In the genomic region with DNA sequence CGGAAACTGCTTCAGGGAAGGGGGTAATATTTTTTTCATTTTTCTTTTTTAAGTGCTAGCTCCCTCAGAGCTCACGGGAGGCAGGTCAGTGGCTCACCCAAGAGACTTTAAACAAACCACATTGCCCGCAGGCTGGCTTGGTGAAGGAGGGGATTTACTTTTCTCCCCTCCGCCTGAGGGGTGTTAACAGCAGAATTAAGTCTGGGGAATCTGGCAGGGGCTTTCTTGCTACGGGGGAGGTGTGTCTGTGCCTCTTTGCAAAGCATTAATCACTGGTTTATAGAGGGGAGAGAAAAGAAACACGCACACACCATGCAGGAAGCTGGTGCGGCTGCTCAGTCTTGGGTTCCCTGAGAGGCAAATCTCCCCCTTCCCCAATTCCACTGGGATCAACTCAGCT, we compare ENCODE assay signal across 1 cellular context.
TF ChIP-seq lines count a peak whose summit lies in the region.

No MANE protein-coding gene starts in this region.

TF ChIP-seq in GM23338, 12 proteins besides CTCF, POLR2A, EP300 and RAD21 (continued from another document):
- no peak for TF ChIP-seq ZNF462 (CRISPR knock-in tag; IDR thresholded peaks at IDR 0.05)
